Comparison of ENCODE assay signal across 8 cellular contexts in the genomic region with DNA sequence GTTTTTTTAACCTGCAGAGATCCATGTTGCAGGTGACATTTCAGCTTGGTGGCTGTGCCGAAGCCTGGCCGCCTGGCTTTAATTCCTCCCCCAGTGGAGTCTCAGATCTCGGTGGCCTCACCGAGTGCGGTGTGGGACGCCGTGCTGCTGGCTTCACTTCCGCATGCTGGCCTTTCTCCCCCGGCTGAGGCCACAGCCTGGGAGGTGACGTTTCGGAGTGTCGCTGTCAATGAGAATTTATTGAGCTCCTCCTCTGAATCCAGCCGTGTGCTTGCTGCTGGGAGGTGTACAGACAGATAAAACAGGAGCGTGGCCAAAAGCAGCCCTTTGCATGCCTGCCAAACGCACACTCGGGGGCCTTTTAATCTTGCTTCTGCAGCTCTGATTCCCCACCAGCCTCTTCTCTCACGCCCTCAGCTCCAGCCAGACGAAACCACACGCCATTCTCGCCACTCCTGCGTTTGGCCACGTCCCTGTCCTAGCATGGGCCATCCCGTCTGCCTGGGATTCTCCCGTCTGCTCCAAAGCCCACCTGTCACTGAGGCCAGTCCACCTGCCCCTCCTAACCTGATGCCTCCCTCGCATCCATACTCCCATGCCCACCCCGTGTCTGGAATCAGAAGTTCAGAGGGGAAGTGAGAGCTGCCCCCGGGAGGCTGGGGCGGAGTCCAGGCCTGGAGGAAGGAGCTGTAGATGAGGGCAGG. TPM values are rescaled to one million over a fixed set of nuclear protein-coding genes. Genes with fewer than 3 reads are reported as not detected.
DNase-seq lines count a peak whose midpoint lies in the region; ATAC-seq and TF ChIP-seq lines count a peak whose summit lies in the region.

No MANE protein-coding gene starts in this region.

- no peak overlapping the region for H3K27ac ChIP-seq in SJCRH30

- H3K9me3 ChIP-seq in SJCRH30 (replicated peaks), result no peaks in the 10 kb centered on the region

- H3K4me3 Mint-ChIP-seq in IgD-negative memory B cell (peak overlapping the region; percentile 67 to 94 (median 89)), mesothelial cell of epicardium (peak overlapping the region; percentile 55)
- peak overlapping the region; percentile 59 for H3K4me3 Mint-ChIP-seq in activated naive CD8-positive, alpha-beta T cell treated with anti-CD3 and anti-CD28 coated beads, Interleukin-2, amount 50 U/mL, for 24 hours

- no peaks in the 10 kb centered on the region for H3K27me3 Mint-ChIP-seq in IgD-negative memory B cell
- H3K27me3 Mint-ChIP-seq in activated naive CD8-positive, alpha-beta T cell treated with anti-CD3 and anti-CD28 coated beads, Interleukin-2, amount 50 U/mL, for 24 hours, result no peaks in the 10 kb centered on the region
- H3K27me3 Mint-ChIP-seq in mesothelial cell of epicardium (ENCODE audit: low read depth), result no peaks in the 10 kb centered on the region

- peak; percentile 29 for ATAC-seq in activated naive CD8-positive, alpha-beta T cell treated with anti-CD3 and anti-CD28 coated beads, Interleukin-2, amount 50 U/mL, for 24 hours
- no peak for ATAC-seq in GM18909 (IDR thresholded peaks at IDR 0.05; ENCODE audit: poor library complexity, unreplicated experiment)

- DNase-seq in NCI-H1694 treated with DMSO at 0.1 percent for 48 hours (lab: John Stamatoyannopoulos, UW) (peak; percentile 49), NCI-H1694 (lab: John Stamatoyannopoulos, UW) (no peak), mesothelial cell of epicardium (ENCODE audit: low spot score in 2 of 2, unreplicated experiment in 2 of 2) (no peak), SJCRH30 (no peak), H4 (ENCODE audit: low spot score) (no peak)
- DNase-seq in activated naive CD8-positive, alpha-beta T cell treated with anti-CD3 and anti-CD28 coated beads, Interleukin-2, amount 50 U/mL, for 24 hours, result peak; percentile 63

- no peak overlapping the region for H3K4me3 ChIP-seq in SJCRH30

- no peak for TF ChIP-seq CTCF in mesothelial cell of epicardium (IDR thresholded peaks at IDR 0.05; ENCODE audit: unreplicated experiment)

- H3K27me3 ChIP-seq in SJCRH30, result no peaks in the 10 kb centered on the region

- H3K36me3 ChIP-seq in SJCRH30, result no peaks in the 10 kb centered on the region

- peaks cover 9% of the 10 kb centered on the region for H3K4me1 ChIP-seq in SJCRH30

- H3K27ac Mint-ChIP-seq in IgD-negative memory B cell, result peak overlapping the region; percentile 62 to 94 (median 84)
- peak overlapping the region; percentile 56 for H3K27ac Mint-ChIP-seq in activated naive CD8-positive, alpha-beta T cell treated with anti-CD3 and anti-CD28 coated beads, Interleukin-2, amount 50 U/mL, for 24 hours
- H3K27ac Mint-ChIP-seq in mesothelial cell of epicardium, result peak overlapping the region; percentile 87

- no peaks in the 10 kb centered on the region for H3K9me3 Mint-ChIP-seq in IgD-negative memory B cell
- no peaks in the 10 kb centered on the region for H3K9me3 Mint-ChIP-seq in activated naive CD8-positive, alpha-beta T cell treated with anti-CD3 and anti-CD28 coated beads, Interleukin-2, amount 50 U/mL, for 24 hours
- no peaks in the 10 kb centered on the region for H3K9me3 Mint-ChIP-seq in mesothelial cell of epicardium

- H3K4me1 Mint-ChIP-seq in IgD-negative memory B cell (peaks cover 27 to 35% (median 30%) of the 10 kb centered on the region in 3 donors), mesothelial cell of epicardium (peaks cover 62% of the 10 kb centered on the region)
- peaks cover 54% of the 10 kb centered on the region for H3K4me1 Mint-ChIP-seq in activated naive CD8-positive, alpha-beta T cell treated with anti-CD3 and anti-CD28 coated beads, Interleukin-2, amount 50 U/mL, for 24 hours

- H3K36me3 Mint-ChIP-seq in IgD-negative memory B cell (peaks cover 1% of the 10 kb centered on the region), mesothelial cell of epicardium (peaks cover 7% of the 10 kb centered on the region)
- H3K36me3 Mint-ChIP-seq in activated naive CD8-positive, alpha-beta T cell treated with anti-CD3 and anti-CD28 coated beads, Interleukin-2, amount 50 U/mL, for 24 hours (ENCODE audit: low read depth), result no peaks in the 10 kb centered on the region

RNA-seq across cellular contexts. Expression of gene GSE1, which starts 3.6 kb away (rescaled TPM):
- polyA plus RNA-seq in IgD-negative memory B cell, result 7.3 TPM
- 193 to 218 TPM (median 208 TPM) in 3 replicates for total RNA-seq in mesothelial cell of epicardium
- total RNA-seq in SJCRH30 (2014; rRNA removed; shearing (Covaris generic)), result 31.1 and 33.8 TPM in 2 replicates
- 8.0 and 11.9 TPM in 2 replicates for total RNA-seq in H4 (2014; rRNA removed; shearing (Covaris generic))

Comparison
In these comparisons a context has a peak if more than half of its experiments do, and no peak if none do; other contexts are left out.
1. DNase-seq: peak in NCI-H1694 treated with DMSO at 0.1 percent for 48 hours (single experiment) and activated naive CD8-positive, alpha-beta T cell treated with anti-CD3 and anti-CD28 coated beads, Interleukin-2, amount 50 U/mL, for 24 hours (single experiment); none in NCI-H1694 (single experiment), mesothelial cell of epicardium (0 of 2), SJCRH30 (0 of 2) and H4 (single experiment).
2. Peak in every context shown above with its lines, with median percentiles within 50 percentile points of each other: H3K27ac Mint-ChIP-seq and H3K4me3 Mint-ChIP-seq.